ENCODE assay signal across 5 cellular contexts in genomic region chr15:45020222-45020900, GRCh38. TPM values are rescaled to one million over a fixed set of nuclear protein-coding genes. Genes with fewer than 3 reads are reported as not detected.
DNase-seq lines count a peak whose midpoint lies in the region; ATAC-seq, FAIRE-seq and TF ChIP-seq lines count a peak whose summit lies in the region.
"Not testable (repeated sequence)": the region's sequence is repeated elsewhere in the genome, so short reads cannot be mapped to it uniquely, and the experiment has no call there.

No MANE protein-coding gene starts in this region.

- H3K4me3 Mint-ChIP-seq in natural killer cell treated with Interleukin-12 subunit alpha and Interleukin-12 subunit beta and Interleukin-15 and Interleukin-18, amount 100 ng/mL, for 72 hours = not testable (repeated sequence)

- peak overlapping the region; percentile 22; the same call in 1 of the 2 replicates for H3K9ac ChIP-seq in HepG2 (ENCODE audit: insufficient read depth, low read depth, low read length)
- H3K9ac ChIP-seq in liver (ENCODE audit: low read depth in 1 of 2, low read length in 2 of 2) = not testable (repeated sequence)

- not testable (repeated sequence) for ATAC-seq in left lobe of liver; HepG2; right lobe of liver; natural killer cell treated with Interleukin-12 subunit alpha and Interleukin-12 subunit beta and Interleukin-15 and Interleukin-18, amount 100 ng/mL, for 72 hours

- not testable (repeated sequence) for TF ChIP-seq RAD21 in HepG2 (CRISPR knock-in tag; IDR thresholded peaks at IDR 0.05)
- TF ChIP-seq RAD21 in liver (IDR thresholded peaks at IDR 0.05) = peak in 1 of 2 donors; percentile 46

- H3K27me3 ChIP-seq in HepG2 (ENCODE audit: control insufficient read depth in 1 of 2, insufficient read depth in 2 of 2, low read length in 2 of 2); liver (ENCODE audit: control insufficient read depth in 4 of 4, insufficient read depth in 4 of 4, low read length in 3 of 4); right lobe of liver: not testable (repeated sequence)

- H3K4me3 ChIP-seq in HepG2 (replicated peaks in 1 of 3; ENCODE audit: insufficient read depth in 1 of 3, low read depth in 2 of 3, low read length in 3 of 3) = peak overlapping the region; percentile 8 to 41 (median 19); a peak in 3 of 6 replicates
- not testable (repeated sequence) for H3K4me3 ChIP-seq in liver (ENCODE audit: low read depth in 1 of 3, low read length in 3 of 3); right lobe of liver

- not testable (repeated sequence) for TF ChIP-seq POLR2A in HepG2 (IDR thresholded peaks at IDR 0.05; ENCODE audit: insufficient read depth in 1 of 2, low read depth in 2 of 2, low read length in 2 of 2); right lobe of liver (IDR thresholded peaks at IDR 0.05)

- POLR2A ChIA-PET in HepG2 (lab: Yijun Ruan, JAX) = interaction anchor here (2.0 kb wide), 1 partner anchor 41 kb away, joined by 6 read pairs; no protein-coding TSS in a partner anchor

- WGBS in HepG2 (ENCODE audit: low lambda C conversion rate) = 0% methylated on average over 3 of the region's 9 CpGs
- 55% methylated on average over 9 of the region's 9 CpGs for WGBS in liver
- WGBS in right lobe of liver (ENCODE audit: insufficient coverage, low coverage, low lambda C conversion rate, missing lambda C conversion rate) = 73% methylated on average over 7 of the region's 9 CpGs

- not testable (repeated sequence) for H3K36me3 Mint-ChIP-seq in natural killer cell treated with Interleukin-12 subunit alpha and Interleukin-12 subunit beta and Interleukin-15 and Interleukin-18, amount 100 ng/mL, for 72 hours

- in situ Hi-C loops in HepG2 (cut with HindIII; ENCODE audit: extremely low pct_ligation_motif_present, low pct_unique_long_range_greater_than_20kb) = not testable (repeated sequence)

- peak overlapping the region; percentile 79 for H3K4me2 ChIP-seq in HepG2 (ENCODE audit: low read depth, low read length)

- H3K27me3 Mint-ChIP-seq in natural killer cell treated with Interleukin-12 subunit alpha and Interleukin-12 subunit beta and Interleukin-15 and Interleukin-18, amount 100 ng/mL, for 72 hours = peaks cover 32 to 43% of the 10 kb centered on the region in 2 donors

- H3K9me3 ChIP-seq in HepG2 (ENCODE audit: low read length); liver (ENCODE audit: control insufficient read depth in 4 of 4, low read length in 3 of 4); right lobe of liver: not testable (repeated sequence)

- TF ChIP-seq EP300 in HepG2 (IDR thresholded peaks at IDR 0.05; ENCODE audit: low read depth in 2 of 2, low read length in 2 of 2); HepG2 (CRISPR knock-in tag; IDR thresholded peaks at IDR 0.05; ENCODE audit: borderline replicate concordance): not testable (repeated sequence)

- BruUV-seq in HepG2 (replicated peaks; lab: Mats Ljungman, UMichigan) = not testable (repeated sequence)

- not testable (repeated sequence) for TF ChIP-seq CTCF in HepG2 (CRISPR knock-in tag; IDR thresholded peaks at IDR 0.05); liver (IDR thresholded peaks at IDR 0.05; ENCODE audit: low read depth, low read length, missing input control); right lobe of liver (IDR thresholded peaks at IDR 0.05)

- peaks cover 20% of the 10 kb centered on the region for H3K79me2 ChIP-seq in HepG2 (ENCODE audit: insufficient read depth, low read length)

- not testable (repeated sequence) for FAIRE-seq in HepG2 (lab: Jason Lieb, UNC)

- intact Hi-C loops in HepG2 (cut with micrococcal nuclease; ENCODE audit: unreplicated experiment) = loop anchor here (5.0 kb wide), 1 partner anchor 38 kb away; no protein-coding TSS in a partner anchor
- intact Hi-C loops in right lobe of liver (cut with DNase I) = loop anchor here in 1 of 2 donors (10.0 kb wide), 1 partner anchor 166 kb away; no protein-coding TSS in a partner anchor

- not testable (repeated sequence) for H3K4me1 Mint-ChIP-seq in natural killer cell treated with Interleukin-12 subunit alpha and Interleukin-12 subunit beta and Interleukin-15 and Interleukin-18, amount 100 ng/mL, for 72 hours (ENCODE audit: low read depth in 2 of 2)

- H3K9me3 Mint-ChIP-seq in natural killer cell treated with Interleukin-12 subunit alpha and Interleukin-12 subunit beta and Interleukin-15 and Interleukin-18, amount 100 ng/mL, for 72 hours = not testable (repeated sequence)

- not testable (repeated sequence) for H3K27ac Mint-ChIP-seq in natural killer cell treated with Interleukin-12 subunit alpha and Interleukin-12 subunit beta and Interleukin-15 and Interleukin-18, amount 100 ng/mL, for 72 hours

- H3K36me3 ChIP-seq in HepG2 (replicated peaks in 1 of 2; ENCODE audit: control insufficient read depth in 1 of 2, insufficient read depth in 2 of 2, low read length in 2 of 2); liver (ENCODE audit: control insufficient read depth in 4 of 4, insufficient read depth in 3 of 4, low read depth in 1 of 4, low read length in 3 of 4); right lobe of liver: not testable (repeated sequence)

- H3K27ac ChIP-seq in HepG2 (ENCODE audit: extremely low read length, insufficient read depth, low read length) = peak overlapping the region; percentile 27
- H3K27ac ChIP-seq in liver (ENCODE audit: low read depth in 1 of 2, low read length in 2 of 2) = peak overlapping the region in 1 of 2 donors; percentile 46
- H3K27ac ChIP-seq in right lobe of liver = peak overlapping the region in 2 of 3 donors; percentile 60 to 76

- H3K4me1 ChIP-seq in HepG2 (ENCODE audit: insufficient read depth, low read length) = peaks cover 58% of the 10 kb centered on the region
- peaks cover 3 to 24% (median 11%) of the 10 kb centered on the region in 4 donors for H3K4me1 ChIP-seq in liver (ENCODE audit: control insufficient read depth in 4 of 4, insufficient read depth in 4 of 4, low read length in 3 of 4)
- peaks cover 0 to 18% (median 0%) of the 10 kb centered on the region in 4 donors for H3K4me1 ChIP-seq in right lobe of liver

- CTCF ChIA-PET in HepG2 (lab: Yijun Ruan, JAX; ENCODE audit: low intra/inter-chr PET ratio, low total read pairs) = not testable (repeated sequence)

- H2AFZ ChIP-seq in HepG2 (ENCODE audit: low read length) = peak overlapping the region; percentile 61

- not testable (repeated sequence) for H4K20me1 ChIP-seq in HepG2 (ENCODE audit: insufficient read depth, low read length)

- peak; percentile 52 for DNase-seq in left lobe of liver (ENCODE audit: low spot score)
- not testable (repeated sequence) for DNase-seq in HepG2 (ENCODE audit: low spot score); right lobe of liver
- DNase-seq in natural killer cell treated with Interleukin-12 subunit alpha and Interleukin-12 subunit beta and Interleukin-15 and Interleukin-18, amount 100 ng/mL, for 72 hours (ENCODE audit: low spot score) = peak; percentile 44

TF ChIP-seq in HepG2, 621 proteins besides CTCF, POLR2A, EP300 and RAD21 (continues in another document):
- TF ChIP-seq ZBTB7B (CRISPR knock-in tag; IDR thresholded peaks at IDR 0.05) (peak; percentile 78), FOXA1 (CRISPR knock-in tag; IDR thresholded peaks at IDR 0.05) (peak; percentile 69), EED (CRISPR knock-in tag; IDR thresholded peaks at IDR 0.05) (0 out of 2 replicates have a peak, but pooled peaks have one; percentile 58)
- TF ChIP-seq FOXA1 (IDR thresholded peaks at IDR 0.05) = not testable (repeated sequence)

TF ChIP-seq in liver, 16 proteins besides CTCF, POLR2A, EP300 and RAD21:
- TF ChIP-seq RXRA (IDR thresholded peaks at IDR 0.05) = peak; percentile 51 to 61
- peak; percentile 51 for TF ChIP-seq SP1 (IDR thresholded peaks at IDR 0.05)
- peak; percentile 15 for TF ChIP-seq MAX (IDR thresholded peaks at IDR 0.05)
- peak; percentile 4 for TF ChIP-seq HNF4G (IDR thresholded peaks at IDR 0.05)
- TF ChIP-seq HNF4A (conservative IDR thresholded peaks at IDR 0.05) = peak; percentile 39 to 40

RNA-seq across cellular contexts. Expression of gene SORD, which starts 2.6 kb away (rescaled TPM):
- total RNA-seq in left lobe of liver (342 TPM), HepG2 (2016; rRNA removed; fragmentation: Illumina TruSeq; extraction: Trizol) (59.1 and 104 TPM in 2 replicates), liver (100 to 1,000 TPM in 1 of 2 donors, 10 to 100 TPM in 1; 75.5 to 165 TPM), right lobe of liver (100 to 1,000 TPM in 5 of 6 experiments, 10 to 100 TPM in 1; 87.1 to 380 (median 236) TPM)
- 7.1 and 7.4 TPM in 2 replicates for total RNA-seq in HepG2 (2016; cell fraction: cytosol; rRNA removed; fragmentation: Illumina TruSeq; extraction: Trizol; ENCODE audit: low read depth)
- total RNA-seq in HepG2 (2016; cell fraction: insoluble cytoplasmic fraction; rRNA removed; fragmentation: Illumina TruSeq; extraction: Trizol) = 59.7 and 103 TPM in 2 replicates
- 22.6 and 22.9 TPM in 2 replicates for total RNA-seq in HepG2 (2016; cell fraction: membrane; rRNA removed; fragmentation: Illumina TruSeq; extraction: Trizol)
- 46.4 and 52.3 TPM in 2 replicates for total RNA-seq in HepG2 (2016; cell fraction: nucleus; rRNA removed; fragmentation: Illumina TruSeq; extraction: Trizol)
- polyA plus RNA-seq in HepG2 (2011; rRNA removed) (73.1 and 95.3 TPM in 2 replicates), liver (100 to 1,000 TPM; 168 to 169 TPM)
- 78.7 and 91.6 TPM in 2 replicates for polyA plus RNA-seq in HepG2 (2011; cell fraction: cytosol; rRNA removed)
- 94.1 and 102 TPM in 2 replicates for polyA plus RNA-seq in HepG2 (2011; cell fraction: nucleus; rRNA removed)
- 74.2 and 78.2 TPM in 2 replicates for polyA plus RNA-seq in HepG2 (2012)
- 10.6 and 11.4 TPM in 2 replicates for polyA plus RNA-seq in HepG2 (2016; cell fraction: cytosol; fragmentation: Illumina TruSeq; extraction: Trizol; ENCODE audit: low read depth)
- 128 and 136 TPM in 2 replicates for polyA plus RNA-seq in HepG2 (2016; cell fraction: insoluble cytoplasmic fraction; fragmentation: Illumina TruSeq; extraction: Trizol; ENCODE audit: low read depth)
- 18.9 and 20.0 TPM in 2 replicates for polyA plus RNA-seq in HepG2 (2016; cell fraction: membrane; fragmentation: Illumina TruSeq; extraction: Trizol; ENCODE audit: low read depth)
- polyA plus RNA-seq in HepG2 (2016; cell fraction: nucleus; fragmentation: Illumina TruSeq; extraction: Trizol; ENCODE audit: insufficient read depth, low read depth) = 92.1 and 93.6 TPM in 2 replicates
- 117 and 252 TPM in 2 replicates for polyA minus RNA-seq in HepG2 (2011; rRNA and poly(A)+ RNA removed; ENCODE audit: low replicate concordance)
- 46.5 and 50.3 TPM in 2 replicates for polyA minus RNA-seq in HepG2 (2011; cell fraction: cytosol; rRNA and poly(A)+ RNA removed)
- 35.7 and 43.0 TPM in 2 replicates for polyA minus RNA-seq in HepG2 (2011; cell fraction: nucleus; rRNA and poly(A)+ RNA removed)
- total RNA-seq in natural killer cell treated with Interleukin-12 subunit alpha and Interleukin-12 subunit beta and Interleukin-15 and Interleukin-18, amount 100 ng/mL, for 72 hours = 10 to 100 TPM in 1 of 2 donors, 1 to 10 TPM in 1; 3.8 to 12.7 TPM
